ENCODE assay signal across 8 cellular contexts in genomic region chr1:241990040-241990439, GRCh38. TPM values are rescaled to one million over a fixed set of nuclear protein-coding genes. Genes with fewer than 3 reads are reported as not detected.
A peak's percentile ranks its signal among the peaks of the same experiment; 100 is the strongest.
DNase-seq lines count a peak whose midpoint lies in the region; ATAC-seq and TF ChIP-seq lines count a peak whose summit lies in the region.

No MANE protein-coding gene starts in this region.

- DNase-seq in DMS 273 (lab: John Stamatoyannopoulos, UW; ENCODE audit: unreplicated experiment) (peak; percentile 89), NCI-H524 (lab: John Stamatoyannopoulos, UW) (peak; percentile 98), fibroblast of the conjunctiva (ENCODE audit: low read depth) (peak; percentile 96), omental fat pad (ENCODE audit: low spot score) (peak; percentile 27), GM10266 (ENCODE audit: extremely low spot score) (no peak), NCI-H128 (lab: John Stamatoyannopoulos, UW; ENCODE audit: unreplicated experiment) (no peak)
- DNase-seq in activated CD4-positive, alpha-beta T cell treated with anti-CD3 and anti-CD28 coated beads, Interleukin-2, amount 50 U/mL, for 48 hours = no peak

- ATAC-seq in omental fat pad (ENCODE audit: low FRiP score) = no peak
- no peak for ATAC-seq in GM21723 (IDR thresholded peaks at IDR 0.05; ENCODE audit: unreplicated experiment)

- TF ChIP-seq CTCF in omental fat pad (IDR thresholded peaks at IDR 0.05) (no peak), GM10266 (IDR thresholded peaks at IDR 0.05; ENCODE audit: control insufficient read depth, insufficient read depth, low read depth, missing control alignments) (no peak)

RNA-seq across cellular contexts. Expression of gene MAP1LC3C, which starts 8.9 kb away (rescaled TPM):
- 10 to 100 TPM; 10.9 to 41.6 (median 20.2) TPM for total RNA-seq in omental fat pad

RNA-seq across cellular contexts. Expression of gene BECN2, which starts 32.5 kb away (rescaled TPM):
- total RNA-seq in omental fat pad = not detected

Comparison
In these comparisons a context has a peak if more than half of its experiments do, and no peak if none do; other contexts are left out.
1. DNase-seq: peak in DMS 273 (single experiment), NCI-H524 (2 of 2), fibroblast of the conjunctiva (single experiment) and omental fat pad (single experiment); none in GM10266 (single experiment), activated CD4-positive, alpha-beta T cell treated with anti-CD3 and anti-CD28 coated beads, Interleukin-2, amount 50 U/mL, for 48 hours (0 of 2) and NCI-H128 (single experiment).